ENCODE assay signal across 1 cellular context in the genomic region with DNA sequence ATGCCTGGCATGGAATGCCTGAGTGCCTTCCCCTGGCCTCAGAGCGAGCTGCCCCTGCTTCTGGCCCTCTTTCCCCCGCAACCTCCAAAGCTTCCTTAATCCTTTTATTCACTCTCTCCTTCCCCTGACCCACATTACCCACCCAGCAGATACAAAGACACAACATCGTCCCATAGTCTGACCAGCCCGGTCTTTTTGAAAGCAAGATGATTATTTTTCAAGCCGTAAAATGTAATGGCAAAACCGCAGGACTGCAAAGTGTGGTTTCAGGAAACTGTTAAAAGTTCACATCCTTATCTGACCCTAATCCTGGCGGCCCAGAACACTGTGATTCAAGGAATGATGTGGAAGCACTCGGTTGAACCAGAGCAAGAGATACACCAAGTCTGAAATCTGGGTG.
TF ChIP-seq lines count a peak whose summit lies in the region.

No MANE protein-coding gene starts in this region.

TF ChIP-seq in IMR-90, 13 proteins besides CTCF, POLR2A, EP300 and RAD21:
- no peak for TF ChIP-seq CEBPB (IDR thresholded peaks at IDR 0.05; ENCODE audit: low read depth, low read length)
- no peak for TF ChIP-seq MAZ (IDR thresholded peaks at IDR 0.05; ENCODE audit: borderline replicate concordance, low read depth, low read length)
- no peak for TF ChIP-seq MAFK (IDR thresholded peaks at IDR 0.05; ENCODE audit: low read depth, low read length)
- TF ChIP-seq FOS (IDR thresholded peaks at IDR 0.05; ENCODE audit: low read depth, low read length) = no peak
- no peak for TF ChIP-seq MXI1 (IDR thresholded peaks at IDR 0.05; ENCODE audit: borderline replicate concordance, low read depth, low read length)
- no peak for TF ChIP-seq CHD1 (IDR thresholded peaks at IDR 0.05; ENCODE audit: low read depth, low read length)
- TF ChIP-seq RCOR1 (IDR thresholded peaks at IDR 0.05; ENCODE audit: insufficient replicate concordance, low read length) = no peak
- no peak for TF ChIP-seq SMC3 (IDR thresholded peaks at IDR 0.05; ENCODE audit: low read depth, low read length)
- no peak for TF ChIP-seq BHLHE40 (IDR thresholded peaks at IDR 0.05; ENCODE audit: low read depth, low read length)
